34 cellular contexts compared by ENCODE assay signal in genomic region chr12:71297930-71298329, GRCh38.
"Had no signal": no experiment of that assay in that cellular context is flagged by ENCODE, and none has a peak within 500 bp of the region (broad histone marks: within the 10 kb centered on the region; RNA-seq: fewer than 3 reads in every experiment).

No MANE protein-coding gene starts in this region.

- H3K4me1 Mint-ChIP-seq: naive thymus-derived CD4-positive, alpha-beta T cell; natural killer cell; nephron; stimulated activated memory B cell treated with anti-CD40 and anti-IgM and Interleukin-4, amounts not matched to agents 10 μg/mL and 1 μg/mL and 100 μg/mL, for 72 hours; stimulated activated naive CD8-positive, alpha-beta T cell treated with anti-CD3 and anti-CD28 coated beads, Interleukin-15, amount 100 ng/mL, for 72 hours had no signal

- H3K36me3 Mint-ChIP-seq: naive thymus-derived CD4-positive, alpha-beta T cell; natural killer cell; stimulated activated memory B cell treated with anti-CD40 and anti-IgM and Interleukin-4, amounts not matched to agents 10 μg/mL and 1 μg/mL and 100 μg/mL, for 72 hours; type B pancreatic cell had no signal

- H3K36me3 ChIP-seq: neutrophil, ovary, right lobe of liver, sigmoid colon, spleen, suprapubic skin, tibial artery, transverse colon, upper lobe of right lung, uterus had no signal

- H3K27me3 ChIP-seq: neutrophil, ovary, right lobe of liver, sigmoid colon, spleen, suprapubic skin, testis, tibial artery, transverse colon, upper lobe of right lung, uterus had no signal

- H3K9ac ChIP-seq: parathyroid adenoma had no signal

- H3K9me3 ChIP-seq: neutrophil, ovary, psoas muscle, right lobe of liver, sigmoid colon, spleen, suprapubic skin, testis, tibial artery, transverse colon, upper lobe of right lung, uterus had no signal

- H3K4me3 Mint-ChIP-seq: naive thymus-derived CD4-positive, alpha-beta T cell; natural killer cell; nephron; neural crest cell; stimulated activated memory B cell treated with anti-CD40 and anti-IgM and Interleukin-4, amounts not matched to agents 10 μg/mL and 1 μg/mL and 100 μg/mL, for 72 hours; stimulated activated naive CD8-positive, alpha-beta T cell treated with anti-CD3 and anti-CD28 coated beads, Interleukin-15, amount 100 ng/mL, for 72 hours; type B pancreatic cell had no signal

- H3K4me3 ChIP-seq: ovary, psoas muscle, right lobe of liver, sigmoid colon, spleen, suprapubic skin, testis, tibial artery, transverse colon, upper lobe of right lung, uterus had no signal

- DNase-seq: naive thymus-derived CD4-positive, alpha-beta T cell; natural killer cell; nucleus accumbens; ovary; posterior cingulate gyrus; psoas muscle; retina; right cardiac atrium; right lobe of liver; sigmoid colon; small intestine; spleen; stimulated activated CD4-positive, alpha-beta T cell treated with anti-CD3 and anti-CD28 coated beads, Interleukin-12 subunit alpha, Interleukin-12 subunit beta, amount 100 ng/mL, for 4 hours; stimulated activated CD4-positive, alpha-beta T cell treated with anti-CD3 and anti-CD28 coated beads, Interleukin-1b, Interleukin-23, amount 100 ng/mL, for 48 hours; stimulated activated CD4-positive, alpha-beta T cell treated with anti-CD3 and anti-CD28 coated beads, Interleukin-4, amount 100 ng/mL, for 1 hour; stimulated activated CD4-positive, alpha-beta T cell treated with anti-CD3 and anti-CD28 coated beads, Interleukin-4, amount 100 ng/mL, for 4 hours; stimulated activated CD8-positive, alpha-beta memory T cell treated with anti-CD3 and anti-CD28 coated beads, Interleukin-4, amount 100 ng/mL, for 48 hours; stimulated activated naive CD4-positive, alpha-beta T cell; stimulated activated naive CD8-positive, alpha-beta T cell treated with anti-CD3 and anti-CD28 coated beads, Interleukin-15, amount 100 ng/mL, for 72 hours; stimulated activated naive CD8-positive, alpha-beta T cell treated with anti-CD3 and anti-CD28 coated beads, Interleukin-15, Interleukin-2, amounts not matched to agents 100 U/mL and 50 U/mL, for 24 hours; substantia nigra; testis; tibial artery; transverse colon; upper lobe of right lung; uterus had no signal

- FAIRE-seq: small intestine had no signal

- H3K27me3 Mint-ChIP-seq: progenitor cell of endocrine pancreas; stimulated activated memory B cell treated with anti-CD40 and anti-IgM and Interleukin-4, amounts not matched to agents 10 μg/mL and 1 μg/mL and 100 μg/mL, for 72 hours; type B pancreatic cell had no signal

- H3K79me2 ChIP-seq: parathyroid adenoma had no signal

- H3K27ac Mint-ChIP-seq: naive thymus-derived CD4-positive, alpha-beta T cell; natural killer cell; nephron; progenitor cell of endocrine pancreas; stimulated activated memory B cell treated with anti-CD40 and anti-IgM and Interleukin-4, amounts not matched to agents 10 μg/mL and 1 μg/mL and 100 μg/mL, for 72 hours; stimulated activated naive CD8-positive, alpha-beta T cell treated with anti-CD3 and anti-CD28 coated beads, Interleukin-15, amount 100 ng/mL, for 72 hours; type B pancreatic cell had no signal

- H2AFZ ChIP-seq: parathyroid adenoma had no signal

- H3K9me3 Mint-ChIP-seq: nephron; neural crest cell; stimulated activated naive CD8-positive, alpha-beta T cell treated with anti-CD3 and anti-CD28 coated beads, Interleukin-15, amount 100 ng/mL, for 72 hours; type B pancreatic cell had no signal

- H3K27ac ChIP-seq: neutrophil, ovary, parathyroid adenoma, psoas muscle, right lobe of liver, sigmoid colon, spleen, suprapubic skin, testis, tibial artery, transverse colon, upper lobe of right lung had no signal

- H3K4me1 ChIP-seq: parathyroid adenoma, psoas muscle, right lobe of liver, sigmoid colon, spleen, testis, transverse colon, upper lobe of right lung, uterus had no signal

- ATAC-seq: naive thymus-derived CD4-positive, alpha-beta T cell; natural killer cell; psoas muscle; right cardiac atrium; right lobe of liver; stimulated activated memory B cell treated with anti-CD40 and anti-IgM and Interleukin-4, amounts not matched to agents 10 μg/mL and 1 μg/mL and 100 μg/mL, for 72 hours; stimulated activated naive CD8-positive, alpha-beta T cell treated with anti-CD3 and anti-CD28 coated beads, Interleukin-15, amount 100 ng/mL, for 72 hours; stimulated activated naive CD8-positive, alpha-beta T cell treated with anti-CD3 and anti-CD28 coated beads, Interleukin-15, Interleukin-2, amounts not matched to agents 100 U/mL and 50 U/mL, for 24 hours; upper lobe of right lung had no signal
